ENCODE assay signal across 8 cellular contexts in genomic region chr3:177597325-177598109, GRCh38.
A peak's percentile ranks its signal among the peaks of the same experiment; 100 is the strongest.
DNase-seq lines count a peak whose midpoint lies in the region; ATAC-seq and TF ChIP-seq lines count a peak whose summit lies in the region.

No MANE protein-coding gene starts in this region.

- H3K4me1 Mint-ChIP-seq in brain: peaks cover 77% of the 10 kb centered on the region

- no peaks in the 10 kb centered on the region for H3K27me3 Mint-ChIP-seq in brain

- no peaks in the 10 kb centered on the region for H3K9me3 ChIP-seq in SJCRH30 (replicated peaks)

- peaks cover 0 to 10% (median 0%) of the 10 kb centered on the region in 5 experiments for H3K9me3 Mint-ChIP-seq in brain

- peak overlapping the region in 4 of 5 experiments; percentile 6 to 23 (median 17) for H3K4me3 Mint-ChIP-seq in brain

- H3K4me3 ChIP-seq in SJCRH30: no peak overlapping the region

- TF ChIP-seq CTCF in GM20000 (IDR thresholded peaks at IDR 0.05; ENCODE audit: extremely low read depth, missing control alignments) (no peak), brain (conservative IDR thresholded peaks at IDR 0.05) (no peak)

- no peaks in the 10 kb centered on the region for H3K36me3 Mint-ChIP-seq in brain

- no peak overlapping the region for H3K27ac ChIP-seq in SJCRH30

- peak; percentile 65 for DNase-seq in DMS53 (lab: John Stamatoyannopoulos, UW)
- DNase-seq in GM20000 (ENCODE audit: low spot score): peak; percentile 20
- DNase-seq in HT1080 (ENCODE audit: low read depth): peak; percentile 76
- DNase-seq in kidney tubule cell (ENCODE audit: low spot score): peak; percentile 90
- peak; percentile 20 for DNase-seq in stimulated activated naive CD8-positive, alpha-beta T cell treated with anti-CD3 and anti-CD28 coated beads, Interleukin-15, Interleukin-2, amounts not matched to agents 100 U/mL and 50 U/mL, for 24 hours
- no peak for DNase-seq in SJCRH30

- peak; percentile 72 for ATAC-seq in stimulated activated naive CD8-positive, alpha-beta T cell treated with anti-CD3 and anti-CD28 coated beads, Interleukin-15, Interleukin-2, amounts not matched to agents 100 U/mL and 50 U/mL, for 24 hours

- no peaks in the 10 kb centered on the region for H3K27me3 ChIP-seq in SJCRH30

- no peaks in the 10 kb centered on the region for H3K36me3 ChIP-seq in SJCRH30

- peaks cover 8% of the 10 kb centered on the region for H3K4me1 ChIP-seq in SJCRH30

- peak overlapping the region; percentile 16 to 97 (median 79) for H3K27ac Mint-ChIP-seq in brain

TF ChIP-seq in PFSK-1, 5 proteins besides CTCF, POLR2A, EP300 and RAD21:
- TF ChIP-seq POLR2AphosphoS5 (IDR thresholded peaks at IDR 0.05; ENCODE audit: low read depth, low read length): no peak
- peak in 1 of 2 experiments; percentile 26; a peak in 1 of 4 replicates for TF ChIP-seq REST (IDR thresholded peaks at IDR 0.05; ENCODE audit: insufficient read depth in 1 of 2, low read depth in 2 of 2, low read length in 2 of 2)
- TF ChIP-seq SIN3A (IDR thresholded peaks at IDR 0.05; ENCODE audit: borderline replicate concordance, insufficient read depth, low read length): 0 out of 2 replicates have a peak, but pooled peaks have one; percentile 23
- no peak for TF ChIP-seq TAF1 (IDR thresholded peaks at IDR 0.05; ENCODE audit: borderline replicate concordance, insufficient read depth, low read length)
- TF ChIP-seq FOXP2 (optimal IDR thresholded peaks at IDR 0.05; ENCODE audit: borderline replicate concordance, extremely low read depth, extremely low read length, insufficient read depth): no peak

Comparison
In these comparisons a context has a peak if more than half of its experiments do, and no peak if none do; other contexts are left out.
1. DNase-seq: peak in DMS53 (single experiment), GM20000 (single experiment), HT1080 (single experiment), kidney tubule cell (single experiment) and stimulated activated naive CD8-positive, alpha-beta T cell treated with anti-CD3 and anti-CD28 coated beads, Interleukin-15, Interleukin-2, amounts not matched to agents 100 U/mL and 50 U/mL, for 24 hours (single experiment); none in SJCRH30 (0 of 2).